In the genomic region with DNA sequence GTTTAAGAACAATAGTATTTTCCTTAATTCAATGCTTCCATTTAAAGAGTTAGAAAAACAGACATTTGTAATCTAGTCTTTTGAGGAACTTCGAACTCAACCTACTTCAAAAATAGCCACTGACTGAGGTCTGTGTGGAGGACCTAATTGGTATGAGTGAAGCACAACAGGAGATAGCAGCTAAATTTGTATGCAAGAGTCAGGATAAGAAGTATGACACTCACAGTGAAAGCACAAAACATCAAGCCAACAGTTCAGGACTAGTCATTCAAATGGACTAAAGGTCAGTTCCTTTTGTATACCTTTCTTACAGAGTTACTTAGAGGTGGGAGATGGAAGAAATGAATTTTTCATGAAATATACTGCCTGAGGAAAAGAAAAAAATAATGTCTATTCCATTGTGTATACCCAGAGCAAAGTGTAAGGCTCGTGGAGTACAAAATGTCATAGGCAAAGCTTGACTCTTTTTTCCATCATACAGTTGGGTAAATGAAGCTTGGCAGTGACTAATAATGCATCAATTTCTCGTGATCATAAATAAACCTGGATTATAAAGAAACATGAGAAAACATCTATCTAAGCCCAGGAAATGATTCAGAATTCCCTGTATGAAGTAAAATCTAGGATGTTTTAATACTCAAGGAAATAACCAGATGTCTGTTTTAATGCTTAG, we compare ENCODE assay signal across 22 cellular contexts.
DNase-seq lines count a peak whose midpoint lies in the region; ATAC-seq, FAIRE-seq and TF ChIP-seq lines count a peak whose summit lies in the region.
"Had no signal": no experiment of that assay in that cellular context is flagged by ENCODE, and none has a peak within 500 bp of the region (broad histone marks: within the 10 kb centered on the region; RNA-seq: fewer than 3 reads in every experiment).

No MANE protein-coding gene starts in this region.

- H3K27me3 ChIP-seq in PC-3 (ENCODE audit: low read length) = no peaks in the 10 kb centered on the region
- no peaks in the 10 kb centered on the region for H3K27me3 ChIP-seq in endodermal cell (ENCODE audit: control insufficient read depth, insufficient read depth, low read length, poor library complexity, severe bottlenecking)
- no peaks in the 10 kb centered on the region for H3K27me3 ChIP-seq in Karpas-422 (ENCODE audit: low read length)
- H3K27me3 ChIP-seq: dorsolateral prefrontal cortex, esophagus muscularis mucosa, pancreas, SJSA1, spleen had no signal

- FAIRE-seq in HTR-8/SVneo (lab: Jason Lieb, UNC) (no peak), urothelium cell line (lab: Jason Lieb, UNC) (no peak)
- FAIRE-seq: D721Med had no signal

- no peaks in the 10 kb centered on the region for H3K27me3 Mint-ChIP-seq in endodermal cell (ENCODE audit: insufficient read depth)
- H3K27me3 Mint-ChIP-seq: B cell had no signal

- H3K4me3 ChIP-seq in PC-3 (ENCODE audit: low read length) (peak overlapping the region; percentile 8; the same call in 1 of the 2 replicates), endodermal cell (ENCODE audit: low read length) (no peak overlapping the region), Karpas-422 (ENCODE audit: low read length) (no peak overlapping the region)
- H3K4me3 ChIP-seq: dorsolateral prefrontal cortex, esophagus muscularis mucosa, lower lobe of right lung, pancreas, SJSA1, spleen had no signal

- TSS peak; percentile 98 for BruUV-seq in PC-3 (replicated peaks; lab: Mats Ljungman, UMichigan)

- CTCF ChIA-PET in PC-3 (lab: Charles Lee) = no interaction called here

- H3K4me2 ChIP-seq in PC-3 (ENCODE audit: low read length) (peak overlapping the region; percentile 54), Karpas-422 (ENCODE audit: low read depth, low read length, poor library complexity, severe bottlenecking) (no peak overlapping the region)

- H3F3A ChIP-seq in PC-3 (ENCODE audit: low read length, unreplicated experiment) = no peaks in the 10 kb centered on the region

- H3K9me3 ChIP-seq in PC-3 (ENCODE audit: low read length) = no peaks in the 10 kb centered on the region
- H3K9me3 ChIP-seq in endodermal cell (ENCODE audit: control insufficient read depth, low read length) = no peaks in the 10 kb centered on the region
- H3K9me3 ChIP-seq in Karpas-422 (ENCODE audit: low read length) = peaks cover 39% of the 10 kb centered on the region
- H3K9me3 ChIP-seq: esophagus muscularis mucosa, lower lobe of right lung, pancreas, spleen had no signal

- H3K36me3 Mint-ChIP-seq in endodermal cell (ENCODE audit: low read depth) = no peaks in the 10 kb centered on the region

- H3K9me2 ChIP-seq in PC-3 (replicated peaks; ENCODE audit: low read length) (no peaks in the 10 kb centered on the region), Karpas-422 (replicated peaks; ENCODE audit: insufficient read depth, low read length) (no peaks in the 10 kb centered on the region)

- H3K36me3 ChIP-seq in PC-3 (ENCODE audit: low read depth, low read length) (no peaks in the 10 kb centered on the region), endodermal cell (ENCODE audit: control insufficient read depth, insufficient read depth, low read length) (no peaks in the 10 kb centered on the region), Karpas-422 (ENCODE audit: insufficient read depth, low read length) (no peaks in the 10 kb centered on the region)
- H3K36me3 ChIP-seq: esophagus muscularis mucosa, lower lobe of right lung, pancreas, SJSA1, spleen had no signal

- no peaks in the 10 kb centered on the region for H3K4me1 Mint-ChIP-seq in endodermal cell
- H3K4me1 Mint-ChIP-seq: B cell had no signal

- H2AFZ ChIP-seq in PC-3 (ENCODE audit: low read length) (peak overlapping the region; percentile 50), Karpas-422 (ENCODE audit: low read length) (no peak overlapping the region)

- no peaks in the 10 kb centered on the region for H3K9me3 Mint-ChIP-seq in endodermal cell
- H3K9me3 Mint-ChIP-seq: activated T-helper 1 cell treated with anti-CD3 and anti-CD28 coated beads, Interleukin-12 subunit alpha, Interleukin-12 subunit beta, Interleukin-2, Interleukin-4 antibody, amounts not matched to agents 30 ng/mL and 10 ng/mL and 1 ng/mL, durations not matched to agents 14 hours and 24 hours and 36 hours had no signal

- intact Hi-C loops in PC-3 (cut with micrococcal nuclease) = loop anchor here (5.0 to 10.0 kb wide), 3 partner anchors 129 to 364 kb away; no protein-coding TSS in a partner anchor

- no peaks in the 10 kb centered on the region for H4K20me1 ChIP-seq in PC-3 (ENCODE audit: low read length)
- no peaks in the 10 kb centered on the region for H4K20me1 ChIP-seq in Karpas-422 (ENCODE audit: insufficient read depth, low read depth, low read length)

- no peaks in the 10 kb centered on the region for H3K79me2 ChIP-seq in PC-3 (ENCODE audit: low read length)
- H3K79me2 ChIP-seq in Karpas-422 (ENCODE audit: low read length) = no peaks in the 10 kb centered on the region

- DNase-seq in HTR-8/SVneo (ENCODE audit: insufficient read length, low spot score) = peak; percentile 7
- peak; percentile 85 for DNase-seq in PC-3
- no peak for DNase-seq in endodermal cell
- DNase-seq in pons (ENCODE audit: low spot score) = peak; percentile 14
- DNase-seq in urothelium cell line (ENCODE audit: low spot score) = no peak
- no peak for DNase-seq in Karpas-422
- DNase-seq in C1 segment of cervical spinal cord (lab: John Stamatoyannopoulos, UW) = no peak
- DNase-seq: activated CD4-positive, CD25-positive, alpha-beta regulatory T cell treated with anti-CD3 and anti-CD28 coated beads, Interleukin-2, amount 50 U/mL, for 72 hours; activated CD8-positive, alpha-beta memory T cell treated with anti-CD3 and anti-CD28 coated beads for 24 hours; dorsolateral prefrontal cortex; lower lobe of right lung; NCI-H1417; NCI-H82; pancreas; spleen; stimulated activated CD8-positive, alpha-beta memory T cell treated with anti-CD3 and anti-CD28 coated beads, Interleukin-4, amount 100 ng/mL, for 48 hours had no signal

- peaks cover 19% of the 10 kb centered on the region for H3K4me1 ChIP-seq in PC-3 (ENCODE audit: insufficient read depth, low read length)
- no peaks in the 10 kb centered on the region for H3K4me1 ChIP-seq in endodermal cell (ENCODE audit: control insufficient read depth, insufficient read depth, low read length)
- H3K4me1 ChIP-seq in Karpas-422 (ENCODE audit: low read length) = no peaks in the 10 kb centered on the region
- H3K4me1 ChIP-seq: esophagus muscularis mucosa, lower lobe of right lung, pancreas, SJSA1, spleen had no signal

- no peak overlapping the region for H3K4me3 Mint-ChIP-seq in endodermal cell
- H3K4me3 Mint-ChIP-seq: activated T-helper 1 cell treated with anti-CD3 and anti-CD28 coated beads, Interleukin-12 subunit alpha, Interleukin-12 subunit beta, Interleukin-2, Interleukin-4 antibody, amounts not matched to agents 30 ng/mL and 10 ng/mL and 1 ng/mL, durations not matched to agents 14 hours and 24 hours and 36 hours; B cell; T-helper 2 cell treated with Interferon-gamma antibody and Interleukin-4, amounts not matched to agents 5 μg/mL and 100 μg/mL, for 36 hours had no signal

- H3K27ac ChIP-seq in PC-3 (ENCODE audit: low read length) = peak overlapping the region; percentile 85
- peak overlapping the region; percentile 32 for H3K27ac ChIP-seq in endodermal cell (ENCODE audit: low read depth, low read length)
- H3K27ac ChIP-seq in Karpas-422 (ENCODE audit: low read length) = no peak overlapping the region
- H3K27ac ChIP-seq: dorsolateral prefrontal cortex, esophagus muscularis mucosa, lower lobe of right lung, pancreas, SJSA1, spleen had no signal

- peak; percentile 96 for ATAC-seq in PC-3
- ATAC-seq: lower lobe of right lung, pancreas had no signal

- POLR2A ChIA-PET in PC-3 (lab: Charles Lee; ENCODE audit: unreplicated experiment) = no interaction called here

- H3K27ac Mint-ChIP-seq in endodermal cell = no peak overlapping the region
- H3K27ac Mint-ChIP-seq: activated T-helper 1 cell treated with anti-CD3 and anti-CD28 coated beads, Interleukin-12 subunit alpha, Interleukin-12 subunit beta, Interleukin-2, Interleukin-4 antibody, amounts not matched to agents 30 ng/mL and 10 ng/mL and 1 ng/mL, durations not matched to agents 14 hours and 24 hours and 36 hours; B cell; T-helper 2 cell treated with Interferon-gamma antibody and Interleukin-4, amounts not matched to agents 5 μg/mL and 100 μg/mL, for 36 hours had no signal

- H3K9ac ChIP-seq in PC-3 (ENCODE audit: low read length) (peak overlapping the region; percentile 29), endodermal cell (ENCODE audit: extremely low read depth, low read length, poor library complexity, severe bottlenecking) (no peak overlapping the region), Karpas-422 (ENCODE audit: low read length) (no peak overlapping the region)

- WGBS in endodermal cell (ENCODE audit: insufficient coverage in 1 of 2, insufficient read length in 1 of 2), 2 experiments = 85% methylated on average over 3 of the region's 3 CpGs; no CpG with 5 or more reads in 1 of the 2 experiments

- TF ChIP-seq CTCF in PC-3 (conservative IDR thresholded peaks at IDR 0.05; ENCODE audit: low read depth, low read length) (no peak), endodermal cell (conservative IDR thresholded peaks at IDR 0.05) (no peak)

Comparison
In these comparisons a context has a peak if more than half of its experiments do, and no peak if none do; other contexts are left out.
1. DNase-seq: peak in HTR-8/SVneo (single experiment), PC-3 (single experiment) and pons (single experiment); none in endodermal cell (single experiment), urothelium cell line (single experiment), Karpas-422 (single experiment) and C1 segment of cervical spinal cord (0 of 14).